6 cellular contexts compared by ENCODE assay signal in the genomic region with DNA sequence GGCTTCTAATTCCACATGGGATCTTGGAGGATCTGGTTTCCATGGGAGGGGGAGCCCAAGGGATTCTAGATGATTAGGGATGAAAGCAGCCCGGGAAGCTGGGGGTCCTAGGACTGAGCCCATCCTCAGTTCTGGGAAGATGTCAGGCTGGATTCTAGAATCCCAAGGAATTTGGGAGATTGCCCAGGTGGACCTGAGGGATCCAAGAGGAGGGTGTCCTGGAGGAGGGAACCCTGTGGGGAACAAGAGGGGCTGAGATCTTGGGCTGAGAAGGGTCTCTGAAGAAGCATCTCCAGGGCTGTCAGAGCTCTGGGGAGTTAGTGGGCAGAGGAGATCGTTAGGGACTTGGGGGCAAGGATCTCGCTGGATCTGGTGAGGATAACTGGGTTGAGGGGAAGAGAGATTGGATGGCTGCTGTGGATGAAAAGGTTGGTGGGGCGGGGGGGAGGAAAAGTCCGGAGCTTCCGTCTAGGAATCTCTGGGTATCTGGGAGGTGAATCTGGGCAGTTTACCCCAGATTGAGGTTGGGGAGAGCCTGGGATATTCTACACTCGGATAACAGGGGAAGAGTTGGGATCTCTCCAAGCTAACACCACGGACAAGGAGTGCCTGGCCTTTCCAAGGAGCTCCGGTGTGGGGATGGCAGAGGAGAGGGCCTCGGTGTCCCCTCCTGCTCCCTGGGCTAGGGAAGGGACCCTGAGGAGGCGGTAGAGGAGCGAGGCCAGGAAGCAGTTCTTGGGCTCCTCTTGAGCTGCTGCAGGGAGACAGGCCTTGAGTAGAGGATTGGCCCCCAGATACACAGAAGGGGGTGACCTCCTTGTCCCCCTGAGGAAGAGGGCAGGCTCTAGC. TPM values are rescaled to one million over a fixed set of nuclear protein-coding genes. Genes with fewer than 3 reads are reported as not detected.
DNase-seq lines count a peak whose midpoint lies in the region; ATAC-seq and TF ChIP-seq lines count a peak whose summit lies in the region.

No MANE protein-coding gene starts in this region.

- H3K36me3 ChIP-seq in ES-I3 (ENCODE audit: insufficient read depth, low read length) (no peaks in the 10 kb centered on the region), muscle layer of duodenum (ENCODE audit: control insufficient read depth in 1 of 2, insufficient read depth in 2 of 2, low read length in 2 of 2) (peaks cover 0 to 16% of the 10 kb centered on the region in 2 donors)

- ATAC-seq in activated CD8-positive, alpha-beta T cell treated with anti-CD3 and anti-CD28 coated beads for 36 hours: no peak
- no peak for ATAC-seq in HG02678 (IDR thresholded peaks at IDR 0.05; ENCODE audit: unreplicated experiment)
- no peak for ATAC-seq in HG03439 (IDR thresholded peaks at IDR 0.05; ENCODE audit: unreplicated experiment)

- CTCF ChIA-PET in activated CD8-positive, alpha-beta T cell treated with anti-CD3 and anti-CD28 coated beads for 36 hours (lab: Charles Lee): interaction anchor here (1.0 to 3.7 kb wide), 5 partner anchors 10 to 111 kb away, joined by 4 to 22 read pairs (median 4); no protein-coding TSS in a partner anchor

- peak overlapping the region; percentile 78 for H3K4me3 Mint-ChIP-seq in activated CD8-positive, alpha-beta T cell treated with anti-CD3 and anti-CD28 coated beads for 36 hours

- H3K9ac ChIP-seq in ES-I3 (ENCODE audit: low read depth, low read length): peak overlapping the region; percentile 49; the same call in 1 of the 2 replicates

- H3K4me1 Mint-ChIP-seq in activated CD8-positive, alpha-beta T cell treated with anti-CD3 and anti-CD28 coated beads for 36 hours (ENCODE audit: low read depth): peaks cover 20% of the 10 kb centered on the region

- H3K27ac ChIP-seq in muscle layer of duodenum (ENCODE audit: low read length): peak overlapping the region; percentile 31

- H3K27me3 ChIP-seq in muscle layer of duodenum (ENCODE audit: low read depth, low read length): no peaks in the 10 kb centered on the region

- H3K27me3 Mint-ChIP-seq in activated CD8-positive, alpha-beta T cell treated with anti-CD3 and anti-CD28 coated beads for 36 hours: no peaks in the 10 kb centered on the region

- TF ChIP-seq CTCF in activated CD8-positive, alpha-beta T cell treated with anti-CD3 and anti-CD28 coated beads for 36 hours (IDR thresholded peaks at IDR 0.05): no peak

- no peaks in the 10 kb centered on the region for H3K36me3 Mint-ChIP-seq in activated CD8-positive, alpha-beta T cell treated with anti-CD3 and anti-CD28 coated beads for 36 hours (ENCODE audit: low read depth)

- no peaks in the 10 kb centered on the region; the same call in 1 of the 2 replicates for H3K4me1 ChIP-seq in ES-I3 (ENCODE audit: insufficient read depth, low read length)
- H3K4me1 ChIP-seq in muscle layer of duodenum (ENCODE audit: control insufficient read depth in 1 of 2, insufficient read depth in 2 of 2, low read length in 2 of 2): peaks cover 0 to 27% of the 10 kb centered on the region in 2 donors

- H3K27ac Mint-ChIP-seq in activated CD8-positive, alpha-beta T cell treated with anti-CD3 and anti-CD28 coated beads for 36 hours: no peak overlapping the region

- no peak for DNase-seq in activated CD8-positive, alpha-beta T cell treated with anti-CD3 and anti-CD28 coated beads for 36 hours
- no peak for DNase-seq in stimulated activated naive CD4-positive, alpha-beta T cell treated with Interleukin-2 at 50 U/mL for 16 hours (lab: John Stamatoyannopoulos, UW)

- intact Hi-C loops in activated CD8-positive, alpha-beta T cell treated with anti-CD3 and anti-CD28 coated beads for 36 hours (cut with micrococcal nuclease): loop anchor here (10.0 kb wide), 1 partner anchor 230 kb away; a partner anchor contains a TSS

- POLR2A ChIA-PET in activated CD8-positive, alpha-beta T cell treated with anti-CD3 and anti-CD28 coated beads for 36 hours (lab: Charles Lee): interaction anchor here (0.8 to 1.5 kb wide), 5 partner anchors 11 to 113 kb away, joined by 3 to 5 read pairs (median 3); no protein-coding TSS in a partner anchor

- H3K9me3 ChIP-seq in ES-I3 (ENCODE audit: control insufficient read depth, insufficient read depth, low read length): no peaks in the 10 kb centered on the region
- no peaks in the 10 kb centered on the region for H3K9me3 ChIP-seq in muscle layer of duodenum (ENCODE audit: control insufficient read depth in 1 of 2, low read length in 2 of 2)

- H3K9me3 Mint-ChIP-seq in activated CD8-positive, alpha-beta T cell treated with anti-CD3 and anti-CD28 coated beads for 36 hours: no peaks in the 10 kb centered on the region

- H3K4me3 ChIP-seq in muscle layer of duodenum (ENCODE audit: low read depth in 1 of 2, low read length in 2 of 2): peak overlapping the region; percentile 38 to 83

RNA-seq across cellular contexts. Expression of a gene that starts 1.6 kb away (rescaled TPM):
- 10 to 100 TPM; 21.1 to 22.0 TPM for total RNA-seq in activated CD8-positive, alpha-beta T cell treated with anti-CD3 and anti-CD28 coated beads for 36 hours

RNA-seq across cellular contexts. Expression of a gene that starts 23.8 kb away (rescaled TPM):
- total RNA-seq in activated CD8-positive, alpha-beta T cell treated with anti-CD3 and anti-CD28 coated beads for 36 hours: 10 to 100 TPM in 1 of 2 experiments, 1 to 10 TPM in 1; 7.6 to 10.9 TPM

RNA-seq across cellular contexts. Expression of a gene that starts 28.6 kb away (rescaled TPM):
- total RNA-seq in activated CD8-positive, alpha-beta T cell treated with anti-CD3 and anti-CD28 coated beads for 36 hours: under 1 TPM; 0.31 to 0.32 TPM

RNA-seq across cellular contexts. Expression of a gene that starts 31.1 kb away (rescaled TPM):
- total RNA-seq in activated CD8-positive, alpha-beta T cell treated with anti-CD3 and anti-CD28 coated beads for 36 hours: 10 to 100 TPM; 21.8 to 23.6 TPM

RNA-seq across cellular contexts. Expression of a gene that starts 32.5 kb away (rescaled TPM):
- 10 to 100 TPM; 18.0 to 19.2 TPM for total RNA-seq in activated CD8-positive, alpha-beta T cell treated with anti-CD3 and anti-CD28 coated beads for 36 hours
